Comparison of ENCODE assay signal across 19 cellular contexts in the genomic region with DNA sequence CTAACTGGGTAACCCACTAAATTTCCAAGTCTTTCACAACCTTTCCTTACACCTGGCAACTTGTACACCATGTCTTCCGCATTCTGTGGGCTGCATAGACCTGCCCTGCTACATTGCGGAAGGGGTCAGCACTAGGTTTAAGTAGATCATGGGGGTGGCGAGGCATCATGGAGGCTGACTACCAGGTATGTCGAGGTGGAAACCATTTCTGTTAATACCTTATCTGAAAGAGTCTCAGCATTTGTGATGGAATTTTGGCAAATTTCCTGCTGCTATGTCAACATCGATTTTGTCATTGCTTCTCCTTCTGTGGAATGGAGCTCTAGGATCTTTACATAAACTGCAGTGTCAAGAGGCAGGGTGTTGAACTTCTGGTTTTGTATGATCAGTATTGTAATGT.
DNase-seq lines count a peak whose midpoint lies in the region; ATAC-seq and TF ChIP-seq lines count a peak whose summit lies in the region.
"Had no signal": no experiment of that assay in that cellular context is flagged by ENCODE, and none has a peak within 500 bp of the region (broad histone marks: within the 10 kb centered on the region; RNA-seq: fewer than 3 reads in every experiment).

No MANE protein-coding gene starts in this region.

- H3K4me3 ChIP-seq in upper lobe of right lung = no peak overlapping the region
- H3K4me3 ChIP-seq: BLaER1 treated with 17β-estradiol and CSF1 and Interleukin-3, amounts not matched to agents 10 nM and 100 nM; K562; SK-N-MC had no signal

- CTCF ChIA-PET in WTC11 (lab: Charles Lee) = no interaction called here

- H3K9me3 ChIP-seq in upper lobe of right lung = no peaks in the 10 kb centered on the region
- H3K9me3 ChIP-seq: BLaER1 treated with 17β-estradiol and CSF1 and Interleukin-3, amounts not matched to agents 10 nM and 100 nM had no signal

- no peaks in the 10 kb centered on the region for H3K27me3 ChIP-seq in upper lobe of right lung
- H3K27me3 ChIP-seq: BLaER1 treated with 17β-estradiol and CSF1 and Interleukin-3, amounts not matched to agents 10 nM and 100 nM had no signal

- H3K4me1 Mint-ChIP-seq in WTC11 (peaks cover 54% of the 10 kb centered on the region), nephron (peaks cover 72% of the 10 kb centered on the region)
- H3K4me1 Mint-ChIP-seq in dendritic cell treated with granulocyte-macrophage colony-stimulating factor and Interleukin-4, amounts not matched to agents 40 ng/mL and 50 ng/mL, for 4 days (ENCODE audit: low read depth) = peaks cover 36% of the 10 kb centered on the region
- H3K4me1 Mint-ChIP-seq in activated T-helper 2 cell treated with anti-CD3 and anti-CD28 coated beads, Interferon-gamma antibody, Interleukin-2, Interleukin-4, amounts not matched to agents 10 μg/mL and 5 μg/mL and 100 μg/mL, durations not matched to agents 14 hours and 24 hours and 36 hours (ENCODE audit: low read depth) = peaks cover 24% of the 10 kb centered on the region

- H3K4me3 Mint-ChIP-seq in WTC11 = no peak overlapping the region
- H3K4me3 Mint-ChIP-seq in dendritic cell treated with granulocyte-macrophage colony-stimulating factor and Interleukin-4, amounts not matched to agents 40 ng/mL and 50 ng/mL, for 4 days = no peak overlapping the region
- no peak overlapping the region for H3K4me3 Mint-ChIP-seq in nephron
- no peak overlapping the region for H3K4me3 Mint-ChIP-seq in activated T-helper 2 cell treated with anti-CD3 and anti-CD28 coated beads, Interferon-gamma antibody, Interleukin-2, Interleukin-4, amounts not matched to agents 10 μg/mL and 5 μg/mL and 100 μg/mL, durations not matched to agents 14 hours and 24 hours and 36 hours (ENCODE audit: low read depth)
- H3K4me3 Mint-ChIP-seq: naive thymus-derived CD4-positive, alpha-beta T cell had no signal

- no peak overlapping the region for H3K27ac ChIP-seq in upper lobe of right lung
- H3K27ac ChIP-seq: BLaER1 treated with 17β-estradiol and CSF1 and Interleukin-3, amounts not matched to agents 10 nM and 100 nM; SK-N-MC had no signal

- peaks cover 14% of the 10 kb centered on the region for H3K36me3 ChIP-seq in upper lobe of right lung

- H3K4me1 ChIP-seq in upper lobe of right lung = peaks cover 49% of the 10 kb centered on the region

- H3K9me3 Mint-ChIP-seq in WTC11 = no peaks in the 10 kb centered on the region
- H3K9me3 Mint-ChIP-seq in dendritic cell treated with granulocyte-macrophage colony-stimulating factor and Interleukin-4, amounts not matched to agents 40 ng/mL and 50 ng/mL, for 4 days = no peaks in the 10 kb centered on the region
- no peaks in the 10 kb centered on the region for H3K9me3 Mint-ChIP-seq in nephron
- no peaks in the 10 kb centered on the region for H3K9me3 Mint-ChIP-seq in activated T-helper 2 cell treated with anti-CD3 and anti-CD28 coated beads, Interferon-gamma antibody, Interleukin-2, Interleukin-4, amounts not matched to agents 10 μg/mL and 5 μg/mL and 100 μg/mL, durations not matched to agents 14 hours and 24 hours and 36 hours

- POLR2A ChIA-PET in WTC11 (lab: Charles Lee) = interaction anchor here (0.6 kb wide), 1 partner anchor 121 kb away, joined by 3 read pairs; no protein-coding TSS in a partner anchor

- no peaks in the 10 kb centered on the region for H3K27me3 Mint-ChIP-seq in WTC11 (ENCODE audit: low read depth)
- no peaks in the 10 kb centered on the region for H3K27me3 Mint-ChIP-seq in dendritic cell treated with granulocyte-macrophage colony-stimulating factor and Interleukin-4, amounts not matched to agents 40 ng/mL and 50 ng/mL, for 4 days
- H3K27me3 Mint-ChIP-seq in nephron (ENCODE audit: low read depth) = no peaks in the 10 kb centered on the region
- no peaks in the 10 kb centered on the region for H3K27me3 Mint-ChIP-seq in activated T-helper 2 cell treated with anti-CD3 and anti-CD28 coated beads, Interferon-gamma antibody, Interleukin-2, Interleukin-4, amounts not matched to agents 10 μg/mL and 5 μg/mL and 100 μg/mL, durations not matched to agents 14 hours and 24 hours and 36 hours (ENCODE audit: low read depth)
- H3K27me3 Mint-ChIP-seq: naive thymus-derived CD4-positive, alpha-beta T cell had no signal

- ATAC-seq in WTC11 = no peak
- peak; percentile 34 for ATAC-seq in upper lobe of right lung
- no peak for ATAC-seq in GM19452 (IDR thresholded peaks at IDR 0.05; ENCODE audit: unreplicated experiment)
- ATAC-seq: K562; naive thymus-derived CD4-positive, alpha-beta T cell had no signal

- H3K27ac Mint-ChIP-seq in WTC11 (peak overlapping the region; percentile 26; the same call in 1 of the 2 replicates), nephron (peak overlapping the region; percentile 97 to 98 (median 97))
- peak overlapping the region; percentile 39 for H3K27ac Mint-ChIP-seq in dendritic cell treated with granulocyte-macrophage colony-stimulating factor and Interleukin-4, amounts not matched to agents 40 ng/mL and 50 ng/mL, for 4 days
- no peak overlapping the region for H3K27ac Mint-ChIP-seq in activated T-helper 2 cell treated with anti-CD3 and anti-CD28 coated beads, Interferon-gamma antibody, Interleukin-2, Interleukin-4, amounts not matched to agents 10 μg/mL and 5 μg/mL and 100 μg/mL, durations not matched to agents 14 hours and 24 hours and 36 hours
- H3K27ac Mint-ChIP-seq: naive thymus-derived CD4-positive, alpha-beta T cell had no signal

- TF ChIP-seq CTCF in WTC11 (IDR thresholded peaks at IDR 0.05) (no peak), nephron (IDR thresholded peaks at IDR 0.05; ENCODE audit: unreplicated experiment in 3 of 3) (no peak), upper lobe of right lung (IDR thresholded peaks at IDR 0.05) (no peak)

- intact Hi-C loops in dendritic cell treated with granulocyte-macrophage colony-stimulating factor and Interleukin-4, amounts not matched to agents 40 ng/mL and 50 ng/mL, for 4 days (cut with micrococcal nuclease) = no loop called here
- intact Hi-C loops in upper lobe of right lung (cut with DNase I) = no loop called here
- intact Hi-C loops in activated T-helper 2 cell treated with anti-CD3 and anti-CD28 coated beads, Interferon-gamma antibody, Interleukin-2, Interleukin-4, amounts not matched to agents 10 μg/mL and 5 μg/mL and 100 μg/mL, durations not matched to agents 14 hours and 24 hours and 36 hours (cut with micrococcal nuclease) = loop anchor here (5.0 kb wide), 1 partner anchor 49 kb away; no protein-coding TSS in a partner anchor

- H3K36me3 Mint-ChIP-seq in WTC11 (peaks cover 6% of the 10 kb centered on the region), nephron (ENCODE audit: low read depth) (peaks cover 52% of the 10 kb centered on the region)
- H3K36me3 Mint-ChIP-seq in dendritic cell treated with granulocyte-macrophage colony-stimulating factor and Interleukin-4, amounts not matched to agents 40 ng/mL and 50 ng/mL, for 4 days (ENCODE audit: low read depth) = peaks cover 67% of the 10 kb centered on the region
- peaks cover 43% of the 10 kb centered on the region for H3K36me3 Mint-ChIP-seq in activated T-helper 2 cell treated with anti-CD3 and anti-CD28 coated beads, Interferon-gamma antibody, Interleukin-2, Interleukin-4, amounts not matched to agents 10 μg/mL and 5 μg/mL and 100 μg/mL, durations not matched to agents 14 hours and 24 hours and 36 hours (ENCODE audit: low read depth)

- DNase-seq in WTC11 (ENCODE audit: low spot score) (no peak), upper lobe of right lung (no peak), GF-D8 (lab: John Stamatoyannopoulos, UW) (no peak)
- DNase-seq in activated T-helper 2 cell treated with anti-CD3 and anti-CD28 coated beads, Interferon-gamma antibody, Interleukin-2, Interleukin-4, amounts not matched to agents 10 μg/mL and 5 μg/mL and 100 μg/mL, durations not matched to agents 14 hours and 24 hours and 36 hours (ENCODE audit: low spot score) = no peak
- DNase-seq: activated CD4-positive, alpha-beta T cell treated with anti-CD3 and anti-CD28 coated beads for 4 hours; activated CD8-positive, alpha-beta memory T cell treated with anti-CD3 and anti-CD28 coated beads, Interleukin-2, amount 50 U/mL, for 48 hours; activated naive CD4-positive, alpha-beta T cell treated with Interleukin-2 at 50 U/mL for 16 hours; effector memory CD4-positive, alpha-beta T cell; naive thymus-derived CD4-positive, alpha-beta T cell; NCI-H1048; retina; stimulated activated CD4-positive, alpha-beta T cell treated with anti-CD3 and anti-CD28 coated beads, Interleukin-2, amount 100 ng/mL, for 24 hours; substantia nigra had no signal

TF ChIP-seq in WTC11, 78 proteins besides CTCF, POLR2A, EP300 and RAD21 (continues in another document):
- TF ChIP-seq FOXP1 (CRISPR knock-in tag; IDR thresholded peaks at IDR 0.05; ENCODE audit: borderline replicate concordance) (no peak), MXD4 (CRISPR knock-in tag; IDR thresholded peaks at IDR 0.05; ENCODE audit: borderline replicate concordance) (no peak), NR1H2 (CRISPR knock-in tag; IDR thresholded peaks at IDR 0.05) (no peak), ZNF138 (CRISPR knock-in tag; conservative IDR thresholded peaks at IDR 0.05) (no peak), TCF7 (CRISPR knock-in tag; IDR thresholded peaks at IDR 0.05; ENCODE audit: low read depth) (no peak), CREM (CRISPR knock-in tag; IDR thresholded peaks at IDR 0.05) (no peak), ELF4 (CRISPR knock-in tag; IDR thresholded peaks at IDR 0.05; ENCODE audit: low read depth) (no peak), NR3C1 (CRISPR knock-in tag; conservative IDR thresholded peaks at IDR 0.05; ENCODE audit: low read depth) (no peak)
- TF ChIP-seq, protein P1, sequence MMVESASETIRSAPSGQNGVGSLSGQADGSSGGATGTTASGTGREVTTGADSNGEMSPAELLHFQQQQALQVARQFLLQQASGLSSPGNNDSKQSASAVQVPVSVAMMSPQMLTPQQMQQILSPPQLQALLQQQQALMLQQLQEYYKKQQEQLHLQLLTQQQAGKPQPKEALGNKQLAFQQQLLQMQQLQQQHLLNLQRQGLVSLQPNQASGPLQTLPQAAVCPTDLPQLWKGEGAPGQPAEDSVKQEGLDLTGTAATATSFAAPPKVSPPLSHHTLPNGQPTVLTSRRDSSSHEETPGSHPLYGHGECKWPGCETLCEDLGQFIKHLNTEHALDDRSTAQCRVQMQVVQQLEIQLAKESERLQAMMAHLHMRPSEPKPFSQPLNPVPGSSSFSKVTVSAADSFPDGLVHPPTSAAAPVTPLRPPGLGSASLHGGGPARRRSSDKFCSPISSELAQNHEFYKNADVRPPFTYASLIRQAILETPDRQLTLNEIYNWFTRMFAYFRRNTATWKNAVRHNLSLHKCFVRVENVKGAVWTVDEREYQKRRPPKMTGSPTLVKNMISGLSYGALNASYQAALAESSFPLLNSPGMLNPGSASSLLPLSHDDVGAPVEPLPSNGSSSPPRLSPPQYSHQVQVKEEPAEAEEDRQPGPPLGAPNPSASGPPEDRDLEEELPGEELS (CRISPR knock-in tag; IDR thresholded peaks at IDR 0.05) = no peak
- TF ChIP-seq, protein P2, sequence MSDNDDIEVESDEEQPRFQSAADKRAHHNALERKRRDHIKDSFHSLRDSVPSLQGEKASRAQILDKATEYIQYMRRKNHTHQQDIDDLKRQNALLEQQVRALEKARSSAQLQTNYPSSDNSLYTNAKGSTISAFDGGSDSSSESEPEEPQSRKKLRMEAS (CRISPR knock-in tag; IDR thresholded peaks at IDR 0.05) = no peak
